ENCODE assay signal across 18 cellular contexts in genomic region chr5:115818821-115819220, GRCh38.
DNase-seq lines count a peak whose midpoint lies in the region; ATAC-seq lines count a peak whose summit lies in the region.
"Had no signal": no experiment of that assay in that cellular context is flagged by ENCODE, and none has a peak within 500 bp of the region (broad histone marks: within the 10 kb centered on the region; RNA-seq: fewer than 3 reads in every experiment).

No MANE protein-coding gene starts in this region.

- no peak for ATAC-seq in GM21576 (IDR thresholded peaks at IDR 0.05; ENCODE audit: unreplicated experiment)
- ATAC-seq in HG02759 (IDR thresholded peaks at IDR 0.05; ENCODE audit: unreplicated experiment), result no peak
- ATAC-seq in HG03439 (IDR thresholded peaks at IDR 0.05; ENCODE audit: unreplicated experiment), result no peak
- ATAC-seq: A549; CD8-positive, alpha-beta T cell; Panc1 had no signal

- intact Hi-C loops in head of caudate nucleus (cut with DNase I), result no loop called here

- DNase-seq in NCI-H146 (lab: John Stamatoyannopoulos, UW) (peak; percentile 75), amygdala (lab: John Stamatoyannopoulos, UW) (peak in 35 of 56 donors; percentile 1 to 61 (median 37)), head of caudate nucleus (peak in 39 of 42 donors; percentile 6 to 75 (median 50)), pons (ENCODE audit: low spot score) (peak; percentile 58)
- DNase-seq: Calu3; CD8-positive, alpha-beta T cell; EL; Kasumi-1; MG63; NCI-H1048; NCI-H1436 treated with DMSO at 0.1 percent for 48 hours; NCI-H2081; NCI-H510A had no signal
